Comparison of ENCODE assay signal across 7 cellular contexts in the genomic region with DNA sequence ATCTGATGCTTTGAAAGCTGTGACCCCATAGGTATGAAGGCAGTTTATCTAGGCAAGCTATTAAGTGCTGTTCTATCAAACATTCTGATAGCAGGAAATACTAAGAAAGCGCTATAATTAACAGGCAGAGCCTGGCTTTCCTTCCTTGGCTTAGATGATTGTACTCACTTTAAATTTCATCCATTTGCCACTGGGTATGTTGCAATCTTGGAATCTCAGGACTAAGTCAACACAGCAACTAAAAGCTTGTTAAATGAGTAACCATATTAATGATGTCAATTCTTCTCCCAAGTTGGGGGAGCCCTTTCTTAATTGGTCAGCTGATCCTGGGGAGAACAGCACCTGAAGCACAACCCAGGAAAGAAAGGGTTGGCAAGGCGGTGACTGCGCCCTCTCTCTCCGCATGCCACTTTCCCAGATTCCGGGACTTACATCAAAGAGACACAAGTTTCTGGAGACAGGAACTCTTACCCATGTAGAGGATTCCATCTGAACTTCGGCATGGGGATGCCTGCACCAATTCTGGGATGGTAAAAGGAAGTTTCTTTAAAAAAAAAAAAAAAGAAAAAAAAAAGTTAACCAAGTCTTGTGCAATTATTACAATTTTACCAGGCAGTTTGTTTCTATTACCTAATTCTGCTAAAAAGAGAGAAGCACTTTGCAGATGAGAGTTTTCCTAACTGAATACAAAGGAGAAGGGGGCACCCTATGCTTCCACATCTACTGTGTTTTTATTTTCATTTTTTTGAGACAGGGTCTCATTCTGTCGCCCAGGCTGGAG. TPM values are rescaled to one million over a fixed set of nuclear protein-coding genes. Genes with fewer than 3 reads are reported as not detected.
DNase-seq lines count a peak whose midpoint lies in the region; ATAC-seq and TF ChIP-seq lines count a peak whose summit lies in the region.

No MANE protein-coding gene starts in this region.

- WGBS in ovary, 3 donors, result 85 to 92% (median 90%) methylated on average over 7 of the region's 7 CpGs

- peak; percentile 59 for DNase-seq in NCI-H226
- peak; percentile 68 for DNase-seq in fibroblast of peridontal ligament (ENCODE audit: extremely low read depth)
- DNase-seq in stromal cell of bone marrow (ENCODE audit: low read depth), result peak; percentile 52
- no peak for DNase-seq in GM20000 (ENCODE audit: low spot score)
- no peak for DNase-seq in NCI-H2107 (lab: John Stamatoyannopoulos, UW)
- DNase-seq in ovary, result no peak

- TF ChIP-seq CTCF in GM20000 (IDR thresholded peaks at IDR 0.05; ENCODE audit: extremely low read depth, missing control alignments), result no peak
- no peak for TF ChIP-seq CTCF in ovary (IDR thresholded peaks at IDR 0.05)

- no peak for TF ChIP-seq POLR2A in ovary (IDR thresholded peaks at IDR 0.05)

- H3K4me1 ChIP-seq in ovary (ENCODE audit: insufficient read depth), result no peaks in the 10 kb centered on the region

- no peaks in the 10 kb centered on the region for H3K27me3 ChIP-seq in ovary

- H3K27ac ChIP-seq in ovary, result no peak overlapping the region

- peaks cover 0 to 2% of the 10 kb centered on the region in 2 donors for H3K9me3 ChIP-seq in ovary

- peak; percentile 10 for ATAC-seq in GM21381 (IDR thresholded peaks at IDR 0.05; ENCODE audit: unreplicated experiment)

- peaks cover 3% of the 10 kb centered on the region for H3K36me3 ChIP-seq in ovary

- no peak overlapping the region for H3K4me3 ChIP-seq in ovary

- TF ChIP-seq EP300 in ovary (IDR thresholded peaks at IDR 0.05), result no peak

- intact Hi-C loops in ovary (cut with DNase I), result no loop called here

RNA-seq across cellular contexts. Expression of gene ICAM2, which starts 54.5 kb away (rescaled TPM):
- 10 to 100 TPM in 5 of 7 donors, 1 to 10 TPM in 2; 6.8 to 29.0 (median 17.4) TPM for total RNA-seq in ovary
- polyA plus RNA-seq in ovary, result 10 to 100 TPM; 25.1 to 34.2 TPM

RNA-seq across cellular contexts. Expression of gene ERN1, which starts 55.0 kb away (rescaled TPM):
- total RNA-seq in ovary, result 10 to 100 TPM; 19.6 to 73.4 (median 34.8) TPM
- 10 to 100 TPM in 1 of 2 donors, 1 to 10 TPM in 1; 8.1 to 12.9 TPM for polyA plus RNA-seq in ovary

Comparison
In these comparisons a context has a peak if more than half of its experiments do, and no peak if none do; other contexts are left out.
1. DNase-seq: peak in NCI-H226 (single experiment), fibroblast of peridontal ligament (single experiment) and stromal cell of bone marrow (single experiment); none in GM20000 (single experiment), NCI-H2107 (single experiment) and ovary (0 of 5).